8 cellular contexts compared by ENCODE assay signal in the genomic region with DNA sequence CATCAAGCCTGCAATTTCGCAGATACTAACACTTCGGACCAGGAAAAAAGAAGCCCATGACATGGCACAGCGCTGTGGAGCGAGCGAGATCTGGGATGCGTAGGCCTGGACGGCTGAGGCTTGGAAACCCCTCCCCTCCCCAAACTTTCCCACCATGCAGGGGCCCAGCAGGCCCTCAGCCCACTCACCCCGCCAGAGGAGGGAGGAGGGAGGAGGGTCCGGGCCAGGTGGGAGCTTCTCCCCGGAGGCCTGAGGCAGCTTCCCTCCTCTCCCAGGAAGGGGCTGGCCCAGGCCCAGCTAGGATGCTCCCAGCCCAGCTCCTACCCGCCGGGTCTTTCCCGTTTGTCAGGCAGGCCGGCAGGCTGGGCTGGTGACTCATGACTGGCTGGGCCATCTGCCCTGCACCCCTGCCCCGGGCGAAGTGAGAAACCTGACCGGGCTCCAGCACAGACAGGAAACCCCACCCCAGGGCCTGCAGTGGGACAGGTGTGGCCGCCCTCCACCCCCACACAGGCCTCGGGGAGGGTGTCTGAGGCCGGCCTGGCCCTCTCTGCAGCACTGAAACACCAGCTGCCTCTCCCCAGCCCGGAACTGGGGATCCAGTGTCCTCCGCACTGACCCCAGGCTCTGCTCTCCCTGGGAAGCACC. TPM values are rescaled to one million over a fixed set of nuclear protein-coding genes. Genes with fewer than 3 reads are reported as not detected.
A peak's percentile ranks its signal among the peaks of the same experiment; 100 is the strongest.
DNase-seq lines count a peak whose midpoint lies in the region; ATAC-seq and TF ChIP-seq lines count a peak whose summit lies in the region.

No MANE protein-coding gene starts in this region.

- H3K36me3 ChIP-seq in ACC112 (ENCODE audit: insufficient read depth, low read length), result no peaks in the 10 kb centered on the region

- H3K4me1 Mint-ChIP-seq in HFFc6 (ENCODE audit: low read depth), result peaks cover 22% of the 10 kb centered on the region

- peaks cover 28% of the 10 kb centered on the region for H3K27me3 Mint-ChIP-seq in HFFc6 (ENCODE audit: insufficient read depth)

- no peaks in the 10 kb centered on the region for H3K27me3 ChIP-seq in ACC112 (ENCODE audit: insufficient read depth, low read length)

- TF ChIP-seq CTCF in HFFc6 (IDR thresholded peaks at IDR 0.05) (no peak), fibroblast of pulmonary artery (IDR thresholded peaks at IDR 0.05; ENCODE audit: low read length, missing control alignments) (no peak), omental fat pad (IDR thresholded peaks at IDR 0.05) (no peak)

- DNase-seq in HFFc6, result peak; percentile 87
- DNase-seq in SHP77 treated with DMSO at 0.1 percent for 48 hours (lab: John Stamatoyannopoulos, UW), result peak; percentile 72
- peak; percentile 78 for DNase-seq in fibroblast of pulmonary artery (ENCODE audit: low read depth)
- DNase-seq in omental fat pad (ENCODE audit: low spot score), result peak; percentile 69
- DNase-seq in NCI-H1105 (lab: John Stamatoyannopoulos, UW), result no peak
- DNase-seq in activated naive CD4-positive, alpha-beta T cell (lab: John Stamatoyannopoulos, UW), result no peak
- no peak for DNase-seq in NCI-H1105 treated with DMSO at 0.1 percent for 48 hours (lab: John Stamatoyannopoulos, UW)

- H3K4me1 ChIP-seq in ACC112 (ENCODE audit: control insufficient read depth, insufficient read depth, low read length, unreplicated experiment), result peaks cover 19% of the 10 kb centered on the region

- H2AFZ ChIP-seq in ACC112 (ENCODE audit: low read length, unreplicated experiment), result no peak overlapping the region

- H3K4me3 ChIP-seq in ACC112 (ENCODE audit: low read depth, low read length) (no peak overlapping the region), fibroblast of pulmonary artery (replicated peaks; ENCODE audit: low read depth, low read length) (no peak overlapping the region)

- H3K27ac ChIP-seq in ACC112 (ENCODE audit: low read depth, low read length), result peak overlapping the region; percentile 31; the same call in 1 of the 2 replicates

- peak; percentile 91 for ATAC-seq in omental fat pad (ENCODE audit: low FRiP score)

- no peaks in the 10 kb centered on the region for H3K9me3 Mint-ChIP-seq in HFFc6

- no peaks in the 10 kb centered on the region for H3K79me2 ChIP-seq in ACC112 (ENCODE audit: control insufficient read depth, insufficient read depth, low read length, unreplicated experiment)

- H3K36me3 Mint-ChIP-seq in HFFc6 (ENCODE audit: low read depth), result no peaks in the 10 kb centered on the region

- H3K4me3 Mint-ChIP-seq in HFFc6, result peak overlapping the region; percentile 47; the same call in 1 of the 2 replicates

- peak overlapping the region; percentile 72; the same call in 1 of the 2 replicates for H3K27ac Mint-ChIP-seq in HFFc6

RNA-seq across cellular contexts. Expression of gene SLC38A10, which starts 34.3 kb away (rescaled TPM):
- 10 to 100 TPM; 71.2 to 88.3 (median 72.2) TPM for total RNA-seq in HFFc6 (2021; fragmentation: NEBNext Ultra II Directional; extraction: Animal tissue kit (Norgen Biotek cat#: 25700))
- 100 to 1,000 TPM in 1 of 4 donors, 10 to 100 TPM in 3; 61.2 to 126 (median 75.6) TPM for total RNA-seq in omental fat pad

Comparison
In these comparisons a context has a peak if more than half of its experiments do, and no peak if none do; other contexts are left out.
1. DNase-seq: peak in HFFc6 (single experiment), SHP77 treated with DMSO at 0.1 percent for 48 hours (single experiment), fibroblast of pulmonary artery (single experiment) and omental fat pad (single experiment); none in NCI-H1105 (single experiment), activated naive CD4-positive, alpha-beta T cell (0 of 4) and NCI-H1105 treated with DMSO at 0.1 percent for 48 hours (single experiment).